9 cellular contexts compared by ENCODE assay signal in the genomic region with DNA sequence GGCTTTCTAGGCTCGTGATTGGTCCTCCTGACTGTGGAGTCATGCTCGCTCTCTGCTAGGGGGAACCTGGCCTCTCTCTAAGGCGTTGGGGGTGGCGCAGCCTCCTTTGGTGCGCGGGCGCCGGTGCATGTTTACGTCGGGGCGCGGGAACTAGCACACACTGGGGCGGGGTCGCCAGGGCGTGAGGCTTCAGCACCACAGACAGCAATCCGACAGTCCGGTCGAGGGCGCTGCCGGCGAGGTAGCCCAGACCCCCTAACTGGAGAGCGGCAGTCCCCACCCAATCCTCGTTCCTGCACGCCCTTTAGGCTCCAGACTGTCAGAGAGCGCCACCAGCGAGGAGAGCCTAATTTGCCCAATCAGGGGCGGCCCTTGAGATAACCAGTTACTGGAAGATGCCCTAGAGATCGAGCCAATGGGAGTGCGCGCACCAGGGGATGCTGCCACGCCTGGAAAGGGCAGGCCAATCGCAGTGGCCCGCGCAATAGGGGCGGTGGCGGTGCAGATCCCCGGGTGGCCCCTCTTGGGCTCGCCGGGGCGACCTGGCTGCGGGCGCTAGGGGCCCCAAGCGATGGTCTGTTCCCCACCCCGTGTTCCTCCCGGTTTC. TPM values are rescaled to one million over a fixed set of nuclear protein-coding genes. Genes with fewer than 3 reads are reported as not detected.
A peak's percentile ranks its signal among the peaks of the same experiment; 100 is the strongest.
DNase-seq lines count a peak whose midpoint lies in the region; ATAC-seq, FAIRE-seq and TF ChIP-seq lines count a peak whose summit lies in the region.
"Had no signal": no experiment of that assay in that cellular context is flagged by ENCODE, and none has a peak within 500 bp of the region (broad histone marks: within the 10 kb centered on the region; RNA-seq: fewer than 3 reads in every experiment).

No MANE protein-coding gene starts in this region.

- H3K9me3 ChIP-seq in A549, result no peaks in the 10 kb centered on the region
- H3K9me3 ChIP-seq in right lobe of liver, result no peaks in the 10 kb centered on the region

- 0 out of 3 replicates have a peak, but pooled peaks cover 3% of the 10 kb centered on the region for H3K4me1 ChIP-seq in A549
- H3K4me1 ChIP-seq in right lobe of liver, result peaks cover 0 to 29% (median 6%) of the 10 kb centered on the region in 4 donors

- FAIRE-seq in A549 (lab: Jason Lieb, UNC), result no peak

- peak overlapping the region; percentile 66 for H3K4me3 Mint-ChIP-seq in activated CD4-positive, alpha-beta T cell treated with anti-CD3 and anti-CD28 coated beads for 36 hours

- CTCF ChIA-PET in A549 (lab: Yijun Ruan, JAX), result interaction anchor here (0.5 to 3.6 kb wide), 62 partner anchors 9 to 448 kb away, joined by 3 to 50 read pairs (median 4); partner anchors contain the start of genes EPOR, ODAD3, SWSAP1 and TSPAN16
- CTCF ChIA-PET in activated CD4-positive, alpha-beta T cell treated with anti-CD3 and anti-CD28 coated beads for 36 hours (lab: Charles Lee), result interaction anchor here (0.6 to 1.7 kb wide), 19 partner anchors 23 to 1464 kb away, joined by 3 to 16 read pairs (median 4); partner anchors contain the start of genes ECSIT, EPOR, RAD23A and SWSAP1

- peaks cover 10% of the 10 kb centered on the region for H3K36me3 Mint-ChIP-seq in activated CD4-positive, alpha-beta T cell treated with anti-CD3 and anti-CD28 coated beads for 36 hours (ENCODE audit: low read depth)

- TF ChIP-seq RAD21 in A549 (conservative IDR thresholded peaks at IDR 0.05 in 1 of 2, IDR thresholded peaks at IDR 0.05 in 1 of 2), result no peak; a peak in 1 of 5 replicates

- H3K36me3 ChIP-seq in right lobe of liver, result no peaks in the 10 kb centered on the region

- DNase-seq in A549 (ENCODE audit: low read depth in 1 of 2, low spot score in 1 of 2), result peak; percentile 76 to 90
- DNase-seq in NCI-H446 treated with DMSO at 0.1 percent for 48 hours (lab: John Stamatoyannopoulos, UW), result peak; percentile 95
- peak; percentile 92 for DNase-seq in activated CD4-positive, alpha-beta T cell treated with anti-CD3 and anti-CD28 coated beads for 36 hours
- DNase-seq in dermis blood vessel endothelial cell, result peak; percentile 89
- peak; percentile 60 to 75 (median 68) for DNase-seq in right lobe of liver
- peak; percentile 61 to 85 (median 71) for DNase-seq in stimulated activated CD4-positive, alpha-beta T cell treated with anti-CD3 and anti-CD28 coated beads, TNF-alpha, amount 100 ng/mL, for 48 hours (ENCODE audit: low read depth in 3 of 3)
- DNase-seq: DND-41 had no signal

- H3K27ac Mint-ChIP-seq in activated CD4-positive, alpha-beta T cell treated with anti-CD3 and anti-CD28 coated beads for 36 hours, result peak overlapping the region; percentile 78

- H3K9me3 Mint-ChIP-seq in activated CD4-positive, alpha-beta T cell treated with anti-CD3 and anti-CD28 coated beads for 36 hours (ENCODE audit: low read depth), result no peaks in the 10 kb centered on the region

- 47% methylated on average over 3 of the region's 45 CpGs for WGBS in A549 (ENCODE audit: missing lambda C conversion rate)
- WGBS in right lobe of liver (ENCODE audit: insufficient coverage, low coverage, low lambda C conversion rate, missing lambda C conversion rate), result no CpG with 5 or more reads among the region's 45 CpGs

- ATAC-seq in A549 (peak; percentile 83 to 93), GM18861 (IDR thresholded peaks at IDR 0.05; ENCODE audit: unreplicated experiment) (peak; percentile 63), HG03196 (IDR thresholded peaks at IDR 0.05; ENCODE audit: unreplicated experiment) (peak; percentile 46), right lobe of liver (peak; percentile 43 to 61 (median 48))
- ATAC-seq in activated CD4-positive, alpha-beta T cell treated with anti-CD3 and anti-CD28 coated beads for 36 hours, result peak; percentile 92

- peaks cover 17% of the 10 kb centered on the region for H3K4me1 Mint-ChIP-seq in activated CD4-positive, alpha-beta T cell treated with anti-CD3 and anti-CD28 coated beads for 36 hours

- peak overlapping the region; percentile 97 for H3K4me2 ChIP-seq in A549

- TF ChIP-seq CTCF in A549 (IDR thresholded peaks at IDR 0.05), result no peak
- TF ChIP-seq CTCF in right lobe of liver (IDR thresholded peaks at IDR 0.05), result no peak

- peaks cover 0 to 12% of the 10 kb centered on the region in 2 donors for H3K27me3 ChIP-seq in right lobe of liver

- H3K27ac ChIP-seq in A549 (peak overlapping the region; percentile 81 to 91), right lobe of liver (no peak overlapping the region)

- TF ChIP-seq EP300 in A549 (IDR thresholded peaks at IDR 0.05), result no peak

- no peak; the same call in 1 of the 2 replicates for TF ChIP-seq POLR2A in A549 (IDR thresholded peaks at IDR 0.05; ENCODE audit: low read length)
- no peak for TF ChIP-seq POLR2A in right lobe of liver (IDR thresholded peaks at IDR 0.05)

- intact Hi-C loops in activated CD4-positive, alpha-beta T cell treated with anti-CD3 and anti-CD28 coated beads for 36 hours (cut with DNase I, micrococcal nuclease), result loop anchor here (1.0 to 5.0 kb wide), 17 partner anchors 23 to 345 kb away; partner anchors contain the start of genes ECSIT (in 2 of the 2), ODAD3 (in 2 of the 2), PRKCSH (in 2 of the 2) and ZNF653 (in 2 of the 2)
- intact Hi-C loops in right lobe of liver (cut with DNase I), result no loop called here

- POLR2A ChIA-PET in A549 (lab: Yijun Ruan, JAX), result interaction anchor here (1.0 to 1.6 kb wide), 4 partner anchors 99 to 142 kb away, joined by 3 to 10 read pairs (median 6); partner anchors contain the start of gene SWSAP1
- POLR2A ChIA-PET in activated CD4-positive, alpha-beta T cell treated with anti-CD3 and anti-CD28 coated beads for 36 hours (lab: Charles Lee), result interaction anchor here (1.3 kb wide), 1 partner anchor 107 kb away, joined by 4 read pairs; the partner anchor contains the start of gene SWSAP1

- peaks cover 20% of the 10 kb centered on the region for H3K27me3 Mint-ChIP-seq in activated CD4-positive, alpha-beta T cell treated with anti-CD3 and anti-CD28 coated beads for 36 hours

- peak overlapping the region; percentile 64 for H3K4me3 ChIP-seq in A549
- H3K4me3 ChIP-seq in right lobe of liver, result peak overlapping the region in 2 of 3 donors; percentile 2 to 24

TF ChIP-seq in A549, 52 proteins besides CTCF, POLR2A, EP300 and RAD21 (continues in another document):
- TF ChIP-seq USF2 (IDR thresholded peaks at IDR 0.05), result no peak

RNA-seq across cellular contexts. Expression of gene ELAVL3, which starts 1.0 kb away (rescaled TPM):
- polyA plus RNA-seq in A549 (2011; rRNA removed) (0.03 TPM in 1 of 2 replicates, not detected in the other), A549 (2017; fragmentation: RNase III; extraction: RNeasy Plus Mini Kit Qiagen cat#74134 plus additional on column Dnase treatment) (0.01 to 0.03 TPM in 2 of 3 replicates, not detected in the other)
- polyA plus RNA-seq in A549 (2012; cell fraction: cytosol; rRNA removed), result 0.01 TPM in 1 of 2 replicates, not detected in the other
- 0.07 and 0.10 TPM in 2 replicates for polyA plus RNA-seq in A549 (2012; cell fraction: nucleus; rRNA removed)
- 0.58 TPM in 1 of 2 replicates, not detected in the other for polyA minus RNA-seq in A549 (2011; rRNA and poly(A)+ RNA removed)
- under 1 TPM in 1 of 2 experiments, not detected in 1; 0.09 TPM for total RNA-seq in activated CD4-positive, alpha-beta T cell treated with anti-CD3 and anti-CD28 coated beads for 36 hours
- total RNA-seq in dermis blood vessel endothelial cell (not detected in 2 replicates), right lobe of liver (not detected)

RNA-seq across cellular contexts. Expression of gene ZNF653, which starts 23.8 kb away (rescaled TPM):
- polyA plus RNA-seq in A549 (2011; rRNA removed), result 2.9 and 3.8 TPM in 2 replicates
- polyA plus RNA-seq in A549 (2012; cell fraction: cytosol; rRNA removed), result 10.9 and 11.7 TPM in 2 replicates
- polyA plus RNA-seq in A549 (2012; cell fraction: nucleus; rRNA removed), result 14.0 and 16.5 TPM in 2 replicates
- 2.9 to 4.2 TPM (median 3.8 TPM) in 3 replicates for polyA plus RNA-seq in A549 (2017; fragmentation: RNase III; extraction: RNeasy Plus Mini Kit Qiagen cat#74134 plus additional on column Dnase treatment)
- polyA minus RNA-seq in A549 (2011; rRNA and poly(A)+ RNA removed), result 1.8 and 3.9 TPM in 2 replicates
- 10 to 100 TPM; 13.1 to 16.6 TPM for total RNA-seq in activated CD4-positive, alpha-beta T cell treated with anti-CD3 and anti-CD28 coated beads for 36 hours
- 5.1 and 12.4 TPM in 2 replicates for total RNA-seq in dermis blood vessel endothelial cell
- 1 to 10 TPM; 2.7 to 7.0 (median 3.9) TPM for total RNA-seq in right lobe of liver

RNA-seq across cellular contexts. Expression of gene PRKCSH, which starts 46.4 kb away (rescaled TPM):
- polyA plus RNA-seq in A549 (2011; rRNA removed) (75.0 and 102 TPM in 2 replicates), A549 (2017; fragmentation: RNase III; extraction: RNeasy Plus Mini Kit Qiagen cat#74134 plus additional on column Dnase treatment) (206 to 215 TPM (median 212 TPM) in 3 replicates)
- 173 and 208 TPM in 2 replicates for polyA plus RNA-seq in A549 (2012; cell fraction: cytosol; rRNA removed)
- polyA plus RNA-seq in A549 (2012; cell fraction: nucleus; rRNA removed), result 430 and 651 TPM in 2 replicates
- polyA minus RNA-seq in A549 (2011; rRNA and poly(A)+ RNA removed), result 150 and 154 TPM in 2 replicates
- total RNA-seq in activated CD4-positive, alpha-beta T cell treated with anti-CD3 and anti-CD28 coated beads for 36 hours, result 100 to 1,000 TPM; 225 to 269 TPM
- total RNA-seq in dermis blood vessel endothelial cell (117 and 310 TPM in 2 replicates), right lobe of liver (100 to 1,000 TPM; 114 to 206 (median 192) TPM)

RNA-seq across cellular contexts. Expression of gene ODAD3, which starts 47.0 kb away (rescaled TPM):
- 0.46 and 0.70 TPM in 2 replicates for polyA plus RNA-seq in A549 (2011; rRNA removed)
- polyA plus RNA-seq in A549 (2012; cell fraction: cytosol; rRNA removed), result 0.98 and 1.0 TPM in 2 replicates
- 0.86 and 1.1 TPM in 2 replicates for polyA plus RNA-seq in A549 (2012; cell fraction: nucleus; rRNA removed)
- 0.99 to 1.2 TPM (median 1.0 TPM) in 3 replicates for polyA plus RNA-seq in A549 (2017; fragmentation: RNase III; extraction: RNeasy Plus Mini Kit Qiagen cat#74134 plus additional on column Dnase treatment)
- 0.45 TPM in 1 of 2 replicates, not detected in the other for polyA minus RNA-seq in A549 (2011; rRNA and poly(A)+ RNA removed)
- total RNA-seq in activated CD4-positive, alpha-beta T cell treated with anti-CD3 and anti-CD28 coated beads for 36 hours, result under 1 TPM; 0.16 to 0.25 TPM
- total RNA-seq in dermis blood vessel endothelial cell, result 0.05 TPM in 1 of 2 replicates, not detected in the other
- under 1 TPM; 0.21 to 0.73 (median 0.54) TPM for total RNA-seq in right lobe of liver

RNA-seq across cellular contexts. Expression of gene ECSIT, which starts 47.1 kb away (rescaled TPM):
- polyA plus RNA-seq in A549 (2011; rRNA removed) (29.7 and 36.6 TPM in 2 replicates), A549 (2017; fragmentation: RNase III; extraction: RNeasy Plus Mini Kit Qiagen cat#74134 plus additional on column Dnase treatment) (23.0 to 24.4 TPM (median 23.8 TPM) in 3 replicates)
- polyA plus RNA-seq in A549 (2012; cell fraction: cytosol; rRNA removed), result 55.0 and 59.8 TPM in 2 replicates
- polyA plus RNA-seq in A549 (2012; cell fraction: nucleus; rRNA removed), result 89.9 and 93.9 TPM in 2 replicates
- polyA minus RNA-seq in A549 (2011; rRNA and poly(A)+ RNA removed), result 63.2 and 68.7 TPM in 2 replicates
- total RNA-seq in activated CD4-positive, alpha-beta T cell treated with anti-CD3 and anti-CD28 coated beads for 36 hours, result 10 to 100 TPM; 37.2 to 44.6 TPM
- total RNA-seq in dermis blood vessel endothelial cell (36.8 and 37.6 TPM in 2 replicates), right lobe of liver (10 to 100 TPM; 25.0 to 45.5 (median 37.7) TPM)

Comparison
In these comparisons a context has a peak if more than half of its experiments do, and no peak if none do; other contexts are left out.
1. H3K27ac ChIP-seq: peak in A549 (2 of 2); none in right lobe of liver (0 of 3).
2. intact Hi-C loops: an anchor here in activated CD4-positive, alpha-beta T cell treated with anti-CD3 and anti-CD28 coated beads for 36 hours (1.0 to 5.0 kb wide); none called in right lobe of liver.
3. Peak in every context shown above with its lines, with median percentiles within 50 percentile points of each other: ATAC-seq and DNase-seq.